In genomic region chr17:55691666-55692065, GRCh38 we compare ENCODE assay signal across 18 cellular contexts. TPM values are rescaled to one million over a fixed set of nuclear protein-coding genes. Genes with fewer than 3 reads are reported as not detected.
DNase-seq lines count a peak whose midpoint lies in the region; ATAC-seq and TF ChIP-seq lines count a peak whose summit lies in the region.
"Had no signal": no experiment of that assay in that cellular context is flagged by ENCODE, and none has a peak within 500 bp of the region (broad histone marks: within the 10 kb centered on the region; RNA-seq: fewer than 3 reads in every experiment).

No MANE protein-coding gene starts in this region.

- H3K4me1 Mint-ChIP-seq in glutamatergic neuron (ENCODE audit: low read depth, unreplicated experiment) = peaks cover 5% of the 10 kb centered on the region
- H3K4me1 Mint-ChIP-seq: CD4-positive, alpha-beta memory T cell had no signal

- intact Hi-C loops in left cardiac atrium (cut with DNase I) = no loop called here

- DNase-seq in SK-N-DZ (ENCODE audit: low spot score) (peak; percentile 69), glutamatergic neuron (no peak), NCI-H748 (lab: John Stamatoyannopoulos, UW; ENCODE audit: unreplicated experiment) (no peak), G401 (ENCODE audit: low spot score) (no peak), left cardiac atrium (no peak)
- DNase-seq: ACHN; CD4-positive, alpha-beta memory T cell; DMS153; DMS79; GF-D8; GOT3; H7; HFFc6; IMR-90 had no signal

- in situ Hi-C loops in G401 (cut with HindIII; ENCODE audit: low sequenced_read_pairs) = no loop called here

- H3K4me1 ChIP-seq in neutrophil (ENCODE audit: control insufficient read depth in 1 of 2, insufficient read depth in 1 of 2, low read depth in 1 of 2, low read length in 1 of 2) = peaks cover 36 to 40% of the 10 kb centered on the region in 2 experiments

- no peak for TF ChIP-seq CTCF in glutamatergic neuron (IDR thresholded peaks at IDR 0.05; ENCODE audit: partially characterized antibody, unreplicated experiment)
- TF ChIP-seq CTCF in neutrophil (IDR thresholded peaks at IDR 0.05) = no peak

- H3K9me3 ChIP-seq in neutrophil = no peaks in the 10 kb centered on the region

- H3K36me3 Mint-ChIP-seq in glutamatergic neuron (ENCODE audit: unreplicated experiment) = peaks cover 2% of the 10 kb centered on the region
- H3K36me3 Mint-ChIP-seq: CD14-positive monocyte; CD4-positive, alpha-beta memory T cell had no signal

- H3K27ac ChIP-seq in neutrophil = peak overlapping the region; percentile 50

- H3K27ac Mint-ChIP-seq in glutamatergic neuron (ENCODE audit: unreplicated experiment) = peak overlapping the region; percentile 34
- H3K27ac Mint-ChIP-seq: CD4-positive, alpha-beta memory T cell; HFFc6 had no signal

- H3K36me3 ChIP-seq in neutrophil = no peaks in the 10 kb centered on the region

- no peaks in the 10 kb centered on the region for H3K9me3 Mint-ChIP-seq in glutamatergic neuron (ENCODE audit: unreplicated experiment)
- H3K9me3 Mint-ChIP-seq: CD4-positive, alpha-beta memory T cell had no signal

- H3K27me3 ChIP-seq in neutrophil = no peaks in the 10 kb centered on the region

- H3K4me3 Mint-ChIP-seq in glutamatergic neuron (ENCODE audit: unreplicated experiment) = no peak overlapping the region
- H3K4me3 Mint-ChIP-seq: CD14-positive monocyte; CD4-positive, alpha-beta memory T cell; HFFc6 had no signal

- no peak overlapping the region for H3K4me3 ChIP-seq in neutrophil (ENCODE audit: low read depth in 1 of 2, low read length in 1 of 2)

- H3K27me3 Mint-ChIP-seq in glutamatergic neuron (ENCODE audit: unreplicated experiment) = no peaks in the 10 kb centered on the region

- ATAC-seq in left cardiac atrium = no peak
- ATAC-seq in HG03354 (IDR thresholded peaks at IDR 0.05; ENCODE audit: poor library complexity, severe bottlenecking, unreplicated experiment) = no peak
- ATAC-seq: HCT116 had no signal

RNA-seq across cellular contexts. Expression of gene TMEM100, which starts 31.0 kb away (rescaled TPM):
- not detected in 2 replicates for polyA plus RNA-seq in SK-N-DZ (2014; cell fraction: cytosol; rRNA removed)
- not detected in 2 replicates for polyA plus RNA-seq in SK-N-DZ (2014; cell fraction: nucleus; rRNA removed)
- total RNA-seq in glutamatergic neuron (ENCODE audit: unreplicated experiment) (1.4 TPM), left cardiac atrium (10 to 100 TPM; 18.3 to 24.3 TPM)
- total RNA-seq in G401 (2014; rRNA removed; shearing (Covaris generic)) = 0.49 TPM in 1 of 2 replicates, not detected in the other
- total RNA-seq: CD4-positive, alpha-beta memory T cell had no signal
- polyA plus RNA-seq: CD14-positive monocyte; CD4-positive, alpha-beta memory T cell had no signal

RNA-seq across cellular contexts. Expression of gene PCTP, which starts 59.2 kb away (rescaled TPM):
- 17.3 TPM in 2 replicates for polyA plus RNA-seq in SK-N-DZ (2014; cell fraction: cytosol; rRNA removed)
- 10.6 and 11.8 TPM in 2 replicates for polyA plus RNA-seq in SK-N-DZ (2014; cell fraction: nucleus; rRNA removed)
- total RNA-seq in glutamatergic neuron (ENCODE audit: unreplicated experiment) (20.5 TPM), left cardiac atrium (10 to 100 TPM; 15.1 to 20.0 TPM)
- total RNA-seq in G401 (2014; rRNA removed; shearing (Covaris generic)) = 18.1 TPM in 2 replicates
